ENCODE assay signal across 10 cellular contexts in the genomic region with DNA sequence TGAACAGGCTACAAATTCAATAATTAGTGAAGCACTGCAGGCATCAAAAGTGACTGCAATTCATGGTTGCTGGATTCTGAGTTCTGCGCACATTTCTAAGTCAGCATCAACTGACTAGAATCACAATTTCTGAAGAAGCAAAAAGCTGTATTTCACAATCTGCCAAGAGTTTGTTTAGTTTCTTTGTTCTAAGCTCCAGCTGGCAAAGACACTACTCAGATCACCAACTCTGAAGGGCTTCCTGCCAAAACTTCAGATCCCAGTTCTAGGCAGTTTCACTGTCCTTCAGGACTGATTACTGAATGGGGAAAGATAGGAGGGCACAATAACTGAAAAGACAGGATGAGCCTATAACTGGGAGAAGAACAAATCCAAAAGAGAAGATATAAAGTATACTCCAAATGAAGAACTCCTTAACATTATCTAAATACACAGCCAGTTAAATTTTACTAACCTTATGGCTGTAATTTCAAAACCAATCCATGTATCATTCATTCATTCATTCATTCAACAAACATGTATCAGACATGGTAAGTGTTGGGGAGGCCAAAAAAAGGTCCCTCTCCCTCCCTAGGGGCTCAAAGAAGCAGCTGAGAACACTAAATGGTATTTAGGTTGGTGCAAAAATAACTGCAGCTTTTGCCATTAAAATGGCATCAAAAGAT. TPM values are rescaled to one million over a fixed set of nuclear protein-coding genes. Genes with fewer than 3 reads are reported as not detected.
DNase-seq lines count a peak whose midpoint lies in the region; ATAC-seq, FAIRE-seq and TF ChIP-seq lines count a peak whose summit lies in the region.
"Had no signal": no experiment of that assay in that cellular context is flagged by ENCODE, and none has a peak within 500 bp of the region (broad histone marks: within the 10 kb centered on the region; RNA-seq: fewer than 3 reads in every experiment).

No MANE protein-coding gene starts in this region.

- peak overlapping the region in 1 of 2 donors; percentile 33 for H3K27ac ChIP-seq in breast epithelium

- H3K9me3 Mint-ChIP-seq in MCF 10A (ENCODE audit: unreplicated experiment): no peaks in the 10 kb centered on the region
- H3K9me3 Mint-ChIP-seq: CD14-positive monocyte had no signal

- no peaks in the 10 kb centered on the region for H3K36me3 Mint-ChIP-seq in MCF 10A (ENCODE audit: insufficient read depth, unreplicated experiment)
- H3K36me3 Mint-ChIP-seq: activated naive CD8-positive, alpha-beta T cell; CD14-positive monocyte had no signal

- intact Hi-C loops in MCF 10A (cut with micrococcal nuclease): no loop called here
- intact Hi-C loops in breast epithelium (cut with DNase I; ENCODE audit: low total_unique reads): no loop called here

- no peaks in the 10 kb centered on the region for H3K9me3 ChIP-seq in breast epithelium

- H3K4me3 Mint-ChIP-seq in MCF 10A (ENCODE audit: unreplicated experiment): no peak overlapping the region
- H3K4me3 Mint-ChIP-seq: activated naive CD8-positive, alpha-beta T cell had no signal

- CTCF ChIA-PET in MCF 10A (lab: Yijun Ruan, JAX): interaction anchor here (0.6 to 1.2 kb wide), 2 partner anchors 9 to 64 kb away, joined by 3 to 4 read pairs; no protein-coding TSS in a partner anchor

- no peaks in the 10 kb centered on the region for H3K27me3 ChIP-seq in breast epithelium

- peaks cover 0 to 6% of the 10 kb centered on the region in 2 donors for H3K4me1 ChIP-seq in breast epithelium

- DNase-seq in MCF 10A (ENCODE audit: unreplicated experiment): peak; percentile 91
- DNase-seq in breast epithelium (ENCODE audit: low spot score in 2 of 2): no peak
- DNase-seq in epithelial cell of proximal tubule (ENCODE audit: low read depth): peak; percentile 56
- DNase-seq in lung microvascular endothelial cell (ENCODE audit: low read depth in 2 of 2): peak; percentile 30 to 82
- DNase-seq in urothelium cell line (ENCODE audit: low spot score): peak; percentile 16
- DNase-seq in activated CD4-positive, alpha-beta T cell treated with anti-CD3 and anti-CD28 coated beads, Interleukin-2, amount 50 U/mL, for 48 hours: no peak

- no peaks in the 10 kb centered on the region for H3K36me3 ChIP-seq in breast epithelium

- no peak for FAIRE-seq in urothelium cell line (lab: Jason Lieb, UNC)

- BruUV-seq in MCF 10A (replicated peaks; lab: Mats Ljungman, UMichigan): no TSS peak

- no peak overlapping the region for H3K4me3 ChIP-seq in breast epithelium
- no peak overlapping the region for H3K4me3 ChIP-seq in epithelial cell of proximal tubule (ENCODE audit: low read depth, low read length)

- ATAC-seq in GM18502 (IDR thresholded peaks at IDR 0.05; ENCODE audit: poor library complexity, unreplicated experiment): no peak
- ATAC-seq in HG03108 (IDR thresholded peaks at IDR 0.05; ENCODE audit: unreplicated experiment): no peak

- H3K27ac Mint-ChIP-seq in MCF 10A (ENCODE audit: low read depth, unreplicated experiment): peak overlapping the region; percentile 24
- H3K27ac Mint-ChIP-seq: activated naive CD8-positive, alpha-beta T cell; CD14-positive monocyte had no signal

- POLR2A ChIA-PET in MCF 10A (lab: Yijun Ruan, JAX): interaction anchor here (0.8 to 4.7 kb wide), 11 partner anchors 9 to 238 kb away, joined by 3 to 54 read pairs (median 4); a partner anchor contains a TSS

- TF ChIP-seq CTCF in MCF 10A (IDR thresholded peaks at IDR 0.05; ENCODE audit: unreplicated experiment) (no peak), breast epithelium (IDR thresholded peaks at IDR 0.05) (no peak), epithelial cell of proximal tubule (conservative IDR thresholded peaks at IDR 0.05; ENCODE audit: low read depth, low read length) (no peak)

- peaks cover 35% of the 10 kb centered on the region for H3K4me1 Mint-ChIP-seq in MCF 10A (ENCODE audit: insufficient read depth, unreplicated experiment)
- H3K4me1 Mint-ChIP-seq: CD14-positive monocyte had no signal

- TF ChIP-seq POLR2A in breast epithelium (IDR thresholded peaks at IDR 0.05): no peak

- H3K27me3 Mint-ChIP-seq in MCF 10A (ENCODE audit: insufficient read depth, unreplicated experiment): no peaks in the 10 kb centered on the region

RNA-seq across cellular contexts. Expression of a gene that starts 17.1 kb away (rescaled TPM):
- total RNA-seq in MCF 10A (2022): 114 and 137 TPM in 2 replicates
- total RNA-seq in breast epithelium: 100 to 1,000 TPM in 1 of 3 donors, 10 to 100 TPM in 2; 92.8 to 101 (median 97.2) TPM
- total RNA-seq in epithelial cell of proximal tubule: 78.6 and 106 TPM in 2 replicates
- total RNA-seq in lung microvascular endothelial cell: 68.1 and 69.7 TPM in 2 replicates

Comparison
In these comparisons a context has a peak if more than half of its experiments do, and no peak if none do; other contexts are left out.
1. DNase-seq: peak in MCF 10A (single experiment), epithelial cell of proximal tubule (single experiment), lung microvascular endothelial cell (2 of 2) and urothelium cell line (single experiment); none in breast epithelium (0 of 2) and activated CD4-positive, alpha-beta T cell treated with anti-CD3 and anti-CD28 coated beads, Interleukin-2, amount 50 U/mL, for 48 hours (0 of 2).